15 cellular contexts compared by ENCODE assay signal in the genomic region with DNA sequence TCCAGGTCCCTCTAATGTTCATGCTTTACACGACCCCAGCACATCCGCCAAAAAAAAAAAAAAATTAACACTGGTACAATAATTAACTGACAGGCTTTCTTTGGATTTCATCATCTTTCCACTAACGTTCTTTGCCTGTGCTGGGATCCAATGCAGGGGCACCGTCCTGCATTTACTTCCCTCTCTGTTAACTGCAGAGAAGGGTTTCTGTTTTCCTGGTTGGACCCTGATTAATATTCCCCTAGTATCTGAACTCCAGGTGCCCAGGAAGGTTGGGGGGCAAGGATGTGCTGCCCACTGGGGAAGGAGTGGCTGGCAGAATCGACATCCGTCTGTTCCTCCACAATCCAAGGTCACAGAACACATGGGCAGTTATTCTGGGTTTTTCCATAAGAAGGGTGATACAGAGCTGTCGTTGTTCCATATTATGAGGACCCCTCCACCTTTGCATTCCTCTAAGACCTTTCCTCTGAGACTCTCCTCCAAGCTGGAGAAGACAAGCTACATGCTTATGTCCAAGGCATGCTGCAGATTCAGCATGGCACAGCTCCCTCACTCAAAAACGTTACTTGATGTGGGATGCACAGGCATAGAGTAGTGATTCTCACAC. TPM values are rescaled to one million over a fixed set of nuclear protein-coding genes. Genes with fewer than 3 reads are reported as not detected.
DNase-seq lines count a peak whose midpoint lies in the region; ATAC-seq, FAIRE-seq and TF ChIP-seq lines count a peak whose summit lies in the region.
"Had no signal": no experiment of that assay in that cellular context is flagged by ENCODE, and none has a peak within 500 bp of the region (broad histone marks: within the 10 kb centered on the region; RNA-seq: fewer than 3 reads in every experiment).

No MANE protein-coding gene starts in this region.

- no peak for DNase-seq in activated naive CD4-positive, alpha-beta T cell treated with anti-CD3 and anti-CD28 coated beads for 36 hours
- no peak for DNase-seq in activated naive CD4-positive, alpha-beta T cell (lab: John Stamatoyannopoulos, UW)
- DNase-seq in NOMO-1 treated with DMSO at 0.1 percent for 48 hours (lab: John Stamatoyannopoulos, UW; ENCODE audit: unreplicated experiment) (peak; percentile 58), GM12878 (ENCODE audit: low read depth, low spot score) (no peak), transverse colon (no peak), GM03348 (ENCODE audit: low spot score) (no peak), Right ventricle myocardium inferior (ENCODE audit: missing footprints) (no peak), DMS153 treated with DMSO at 0.1 percent for 48 hours (lab: John Stamatoyannopoulos, UW; ENCODE audit: unreplicated experiment) (no peak)
- DNase-seq: activated effector memory CD4-positive, alpha-beta T cell treated with Interleukin-2 at 50 U/mL for 16 hours; caudate nucleus; GDM1; KG1; left ventricle myocardium inferior had no signal

- CTCF ChIA-PET in activated naive CD4-positive, alpha-beta T cell treated with anti-CD3 and anti-CD28 coated beads for 36 hours (lab: Charles Lee): interaction anchor here (3.9 kb wide), 1 partner anchor 22 kb away, joined by 17 read pairs; no protein-coding TSS in a partner anchor
- CTCF ChIA-PET in GM12878 (lab: Yijun Ruan, JAX): interaction anchor here (1.3 to 6.7 kb wide), 3 partner anchors 15 to 44 kb away, joined by 4 to 68 read pairs (median 4); no protein-coding TSS in a partner anchor

- H4K20me1 ChIP-seq in GM12878 (ENCODE audit: control insufficient read depth, insufficient read depth): no peaks in the 10 kb centered on the region

- POLR2A ChIA-PET in GM12878 (lab: Charles Lee): interaction anchor here (0.7 to 1.2 kb wide), 3 partner anchors 19 to 26 kb away, joined by 3 to 5 read pairs (median 4); no protein-coding TSS in a partner anchor

- peaks cover 20% of the 10 kb centered on the region for H3K27me3 Mint-ChIP-seq in activated naive CD4-positive, alpha-beta T cell treated with anti-CD3 and anti-CD28 coated beads for 36 hours (ENCODE audit: low read depth)

- no peak overlapping the region for H3K4me3 ChIP-seq in GM12878
- H3K4me3 ChIP-seq in transverse colon: no peak overlapping the region
- H3K4me3 ChIP-seq: left ventricle myocardium inferior had no signal

- peaks cover 63% of the 10 kb centered on the region for H3K4me1 Mint-ChIP-seq in activated naive CD4-positive, alpha-beta T cell treated with anti-CD3 and anti-CD28 coated beads for 36 hours (ENCODE audit: low read depth)

- ATAC-seq in GM12878: peak; percentile 8; the same call in 1 of the 3 replicates
- no peak for ATAC-seq in Right ventricle myocardium inferior

- H3K9me3 Mint-ChIP-seq in activated naive CD4-positive, alpha-beta T cell treated with anti-CD3 and anti-CD28 coated beads for 36 hours: no peaks in the 10 kb centered on the region

- H3K27ac Mint-ChIP-seq in activated naive CD4-positive, alpha-beta T cell treated with anti-CD3 and anti-CD28 coated beads for 36 hours: no peak overlapping the region

- BruUV-seq in GM12878 (replicated peaks; lab: Mats Ljungman, UMichigan): no TSS peak

- no peaks in the 10 kb centered on the region for H3K79me2 ChIP-seq in GM12878 (ENCODE audit: control insufficient read depth, insufficient read depth, low read length)

- TF ChIP-seq EP300 in GM12878 (IDR thresholded peaks at IDR 0.05; ENCODE audit: borderline replicate concordance in 1 of 2, control insufficient read depth in 1 of 2, low read depth in 2 of 2, low read length in 2 of 2) (no peak), transverse colon (IDR thresholded peaks at IDR 0.05; ENCODE audit: low read depth) (no peak)

- intact Hi-C loops in activated naive CD4-positive, alpha-beta T cell treated with anti-CD3 and anti-CD28 coated beads for 36 hours (cut with micrococcal nuclease): no loop called here
- intact Hi-C loops in GM12878 (cut with micrococcal nuclease; ENCODE audit: unreplicated experiment): no loop called here
- intact Hi-C loops in transverse colon (cut with DNase I; ENCODE audit: low total_unique reads): no loop called here
- intact Hi-C loops in Right ventricle myocardium inferior (cut with DNase I): no loop called here

- no peaks in the 10 kb centered on the region for H3K36me3 ChIP-seq in GM12878 (ENCODE audit: control insufficient read depth in 2 of 2, insufficient read depth in 2 of 2, low read length in 1 of 2)
- H3K36me3 ChIP-seq in transverse colon: no peaks in the 10 kb centered on the region
- H3K36me3 ChIP-seq: left ventricle myocardium inferior had no signal

- RAD21 ChIA-PET in GM12878 (lab: Charles Lee; ENCODE audit: unreplicated experiment): interaction anchor here (0.9 to 5.0 kb wide), 4 partner anchors 9 to 79 kb away, joined by 3 to 32 read pairs (median 5); no protein-coding TSS in a partner anchor

- H3K27me3 ChIP-seq in GM12878 (replicated peaks in 1 of 2; ENCODE audit: control insufficient read depth in 2 of 2, insufficient read depth in 2 of 2, low read length in 1 of 2) (peaks cover 0 to 7% of the 10 kb centered on the region in 2 experiments; a peak in 1 of 4 replicates), transverse colon (no peaks in the 10 kb centered on the region)

- no peak for TF ChIP-seq POLR2A in GM12878 (IDR thresholded peaks at IDR 0.05; ENCODE audit: low read depth, low read length)
- TF ChIP-seq POLR2A in transverse colon (IDR thresholded peaks at IDR 0.05): no peak

- FAIRE-seq in GM12878 (lab: Jason Lieb, UNC): no peak
- FAIRE-seq: RCC 7860 had no signal

- H3K27ac ChIP-seq in GM12878 (ENCODE audit: control insufficient read depth, insufficient read depth) (no peak overlapping the region), transverse colon (peak overlapping the region in 3 of 4 donors; percentile 27 to 37 (median 31))
- H3K27ac ChIP-seq: left ventricle myocardium inferior had no signal

- in situ Hi-C loops in GM12878 (cut with MboI): no loop called here
- in situ Hi-C loops in transverse colon (cut with MboI; ENCODE audit: low pct_ligation_motif_present in 1 of 4, low pct_unique_long_range_greater_than_20kb in 1 of 4, low sequenced_read_pairs in 3 of 4): no loop called here

- WGBS in GM12878 (ENCODE audit: insufficient coverage, insufficient replicate concordance, low lambda C conversion rate, missing lambda C conversion rate): 5% methylated on average over 8 of the region's 8 CpGs
- WGBS in transverse colon (ENCODE audit: low coverage in 1 of 2), 2 donors: 42 to 49% methylated on average over 4 to 8 of the region's 8 CpGs

- H3K36me3 Mint-ChIP-seq in activated naive CD4-positive, alpha-beta T cell treated with anti-CD3 and anti-CD28 coated beads for 36 hours (ENCODE audit: low read depth): no peaks in the 10 kb centered on the region

- TF ChIP-seq CTCF in GM12878 (IDR thresholded peaks at IDR 0.05 in 2 of 3, conservative IDR thresholded peaks at IDR 0.05 in 1 of 3; ENCODE audit: control insufficient read depth in 2 of 3, extremely low read depth in 1 of 3, insufficient read depth in 1 of 3, low read depth in 3 of 3, low read length in 3 of 3): no peak
- TF ChIP-seq CTCF in transverse colon (IDR thresholded peaks at IDR 0.05): no peak

- H3K9ac ChIP-seq in GM12878 (ENCODE audit: control insufficient read depth, insufficient read depth, low read length): no peak overlapping the region

- H3K4me1 ChIP-seq in GM12878 (ENCODE audit: control insufficient read depth, insufficient read depth, low read length) (peaks cover 3% of the 10 kb centered on the region; the same call in 1 of the 2 replicates), transverse colon (no peaks in the 10 kb centered on the region)
- H3K4me1 ChIP-seq: left ventricle myocardium inferior had no signal

- H2AFZ ChIP-seq in GM12878 (ENCODE audit: control insufficient read depth, low read depth, low read length): no peak overlapping the region

- SMC1A ChIA-PET in GM12878 (lab: Charles Lee; ENCODE audit: uncharacterized antibody, unreplicated experiment): interaction anchor here (0.5 to 2.0 kb wide), 6 partner anchors 18 to 248 kb away, joined by 3 to 9 read pairs (median 5); no protein-coding TSS in a partner anchor

- TF ChIP-seq RAD21 in GM12878 (IDR thresholded peaks at IDR 0.05; ENCODE audit: insufficient read depth, low read depth, low read length): no peak

- no peak overlapping the region for H3K4me2 ChIP-seq in GM12878 (ENCODE audit: control insufficient read depth, insufficient read depth)

- H3K9me3 ChIP-seq in GM12878 (replicated peaks; ENCODE audit: control insufficient read depth, insufficient read depth, low read length): no peaks in the 10 kb centered on the region; the same call in 2 of the 3 replicates
- no peaks in the 10 kb centered on the region for H3K9me3 ChIP-seq in transverse colon
- H3K9me3 ChIP-seq: left ventricle myocardium inferior had no signal

- H3K4me3 Mint-ChIP-seq in activated naive CD4-positive, alpha-beta T cell treated with anti-CD3 and anti-CD28 coated beads for 36 hours: peak overlapping the region; percentile 57

RNA-seq across cellular contexts. Expression of a gene that starts 4.5 kb away (rescaled TPM):
- 1 to 10 TPM; 5.2 to 5.7 TPM for total RNA-seq in activated naive CD4-positive, alpha-beta T cell treated with anti-CD3 and anti-CD28 coated beads for 36 hours
- 55.2 and 74.0 TPM in 2 replicates for total RNA-seq in GM12878 (2013; cell fraction: nucleolus; rRNA removed)
- total RNA-seq in GM12878 (2014; rRNA removed) (36.2 and 41.2 TPM in 2 replicates), GM12878 (2014; rRNA removed; fragmentation: Illumina TruSeq; extraction: Trizol) (39.2 and 41.8 TPM in 2 replicates), GM12878 (2021) (43.1 and 44.4 TPM in 2 replicates), transverse colon (10 to 100 TPM in 2 of 4 donors, 1 to 10 TPM in 2; 1.9 to 18.4 (median 7.3) TPM), Right ventricle myocardium inferior (9.1 TPM)
- not detected for polyA plus RNA-seq in GM12878 (2011; ENCODE audit: low read depth)
- polyA plus RNA-seq in GM12878 (2011; rRNA removed) (13.5 and 15.5 TPM in 2 replicates), GM12878 (2014; fragmentation: Illumina TruSeq; extraction: Trizol) (35.2 and 49.1 TPM in 2 replicates), GM12878 (2014; fragmentation: Nextera tagmentation; extraction: Ambion mirVana) (10 to 100 TPM in 1 of 2 experiments, 1 to 10 TPM in 1; 8.6 to 13.1 TPM), GM12878 (2014; rRNA removed) (58.2 and 62.0 TPM in 2 replicates), GM12878 (2016; fragmentation: Nextera tagmentation; extraction: Ambion mirVana) (10 to 100 TPM; 30.7 to 31.3 TPM)
- polyA plus RNA-seq in GM12878 (2011; cell fraction: cytosol; rRNA removed): 11.1 and 15.1 TPM in 2 replicates
- 32.7 and 35.3 TPM in 2 replicates for polyA plus RNA-seq in GM12878 (2011; cell fraction: nucleus; rRNA removed)
- polyA plus RNA-seq in GM12878 (2012): 0.13 and 0.23 TPM in 2 replicates
- polyA minus RNA-seq in GM12878 (2011; rRNA and poly(A)+ RNA removed): 9.7 and 14.6 TPM in 2 replicates
- 4.9 and 8.4 TPM in 2 replicates for polyA minus RNA-seq in GM12878 (2011; cell fraction: cytosol; rRNA and poly(A)+ RNA removed)
- 10.9 and 19.9 TPM in 2 replicates for polyA minus RNA-seq in GM12878 (2011; cell fraction: nucleus; rRNA and poly(A)+ RNA removed)
- total RNA-seq: epithelial cell of proximal tubule had no signal

RNA-seq across cellular contexts. Expression of a gene that starts 30.2 kb away (rescaled TPM):
- total RNA-seq in activated naive CD4-positive, alpha-beta T cell treated with anti-CD3 and anti-CD28 coated beads for 36 hours: not detected
- total RNA-seq in GM12878 (2013; cell fraction: nucleolus; rRNA removed): 7.6 and 8.3 TPM in 2 replicates
- total RNA-seq in GM12878 (2014; rRNA removed): 17.9 and 19.1 TPM in 2 replicates
- 10.2 and 13.6 TPM in 2 replicates for total RNA-seq in GM12878 (2014; rRNA removed; fragmentation: Illumina TruSeq; extraction: Trizol)
- 12.7 and 17.2 TPM in 2 replicates for total RNA-seq in GM12878 (2021)
- 0.17 TPM for polyA plus RNA-seq in GM12878 (2011; ENCODE audit: low read depth)
- 1.8 and 2.4 TPM in 2 replicates for polyA plus RNA-seq in GM12878 (2011; rRNA removed)
- 2.6 and 4.1 TPM in 2 replicates for polyA plus RNA-seq in GM12878 (2011; cell fraction: cytosol; rRNA removed)
- polyA plus RNA-seq in GM12878 (2011; cell fraction: nucleus; rRNA removed): 0.94 and 2.5 TPM in 2 replicates
- 0.32 and 1.4 TPM in 2 replicates for polyA plus RNA-seq in GM12878 (2012)
- 13.4 and 14.3 TPM in 2 replicates for polyA plus RNA-seq in GM12878 (2014; fragmentation: Illumina TruSeq; extraction: Trizol)
- 10 to 100 TPM in 1 of 2 experiments, 1 to 10 TPM in 1; 9.7 to 12.4 TPM for polyA plus RNA-seq in GM12878 (2014; fragmentation: Nextera tagmentation; extraction: Ambion mirVana)
- polyA plus RNA-seq in GM12878 (2014; rRNA removed): 17.4 and 18.5 TPM in 2 replicates
- polyA plus RNA-seq in GM12878 (2016; fragmentation: Nextera tagmentation; extraction: Ambion mirVana): 1 to 10 TPM; 6.4 to 6.9 TPM
- 1.5 and 5.2 TPM in 2 replicates for polyA minus RNA-seq in GM12878 (2011; rRNA and poly(A)+ RNA removed)
- polyA minus RNA-seq in GM12878 (2011; cell fraction: cytosol; rRNA and poly(A)+ RNA removed): 0.73 TPM in 1 of 2 replicates, not detected in the other
- 1.2 and 1.8 TPM in 2 replicates for polyA minus RNA-seq in GM12878 (2011; cell fraction: nucleus; rRNA and poly(A)+ RNA removed)
- under 1 TPM in 2 of 4 donors, not detected in 2; 0.14 to 0.79 TPM for total RNA-seq in transverse colon
- total RNA-seq in Right ventricle myocardium inferior: not detected
- total RNA-seq: epithelial cell of proximal tubule, left ventricle myocardium inferior had no signal

RNA-seq across cellular contexts. Expression of a gene that starts 46.1 kb away (rescaled TPM):
- not detected for total RNA-seq in activated naive CD4-positive, alpha-beta T cell treated with anti-CD3 and anti-CD28 coated beads for 36 hours
- 0.31 and 0.81 TPM in 2 replicates for total RNA-seq in GM12878 (2013; cell fraction: nucleolus; rRNA removed)
- 0.27 TPM in 1 of 2 replicates, not detected in the other for total RNA-seq in GM12878 (2014; rRNA removed)
- 0.09 TPM in 1 of 2 replicates, not detected in the other for total RNA-seq in GM12878 (2014; rRNA removed; fragmentation: Illumina TruSeq; extraction: Trizol)
- total RNA-seq in GM12878 (2021): 0.32 and 0.36 TPM in 2 replicates
- polyA plus RNA-seq in GM12878 (2011; ENCODE audit: low read depth): 0.16 TPM
- not detected in 2 replicates for polyA plus RNA-seq in GM12878 (2011; rRNA removed)
- 0.08 TPM in 1 of 2 replicates, not detected in the other for polyA plus RNA-seq in GM12878 (2011; cell fraction: cytosol; rRNA removed)
- 0.23 and 0.31 TPM in 2 replicates for polyA plus RNA-seq in GM12878 (2011; cell fraction: nucleus; rRNA removed)
- 0.36 and 0.76 TPM in 2 replicates for polyA plus RNA-seq in GM12878 (2012)
- polyA plus RNA-seq in GM12878 (2014; fragmentation: Illumina TruSeq; extraction: Trizol): 0.01 TPM in 1 of 2 replicates, not detected in the other
- under 1 TPM in 1 of 2 experiments, not detected in 1; 0.05 TPM for polyA plus RNA-seq in GM12878 (2014; fragmentation: Nextera tagmentation; extraction: Ambion mirVana)
- 0.08 TPM in 1 of 2 replicates, not detected in the other for polyA plus RNA-seq in GM12878 (2014; rRNA removed)
- under 1 TPM; 0.16 to 0.26 TPM for polyA plus RNA-seq in GM12878 (2016; fragmentation: Nextera tagmentation; extraction: Ambion mirVana)
- not detected in 2 replicates for polyA minus RNA-seq in GM12878 (2011; rRNA and poly(A)+ RNA removed)
- polyA minus RNA-seq in GM12878 (2011; cell fraction: cytosol; rRNA and poly(A)+ RNA removed): not detected in 2 replicates
- polyA minus RNA-seq in GM12878 (2011; cell fraction: nucleus; rRNA and poly(A)+ RNA removed): not detected in 2 replicates
- 1 to 10 TPM; 1.1 to 7.5 (median 3.0) TPM for total RNA-seq in transverse colon
- total RNA-seq in Right ventricle myocardium inferior: 2.8 TPM

RNA-seq across cellular contexts. Expression of a gene that starts 56.2 kb away (rescaled TPM):
- total RNA-seq in activated naive CD4-positive, alpha-beta T cell treated with anti-CD3 and anti-CD28 coated beads for 36 hours: not detected
- total RNA-seq in GM12878 (2013; cell fraction: nucleolus; rRNA removed): 1.8 TPM in 1 of 2 replicates, not detected in the other
- total RNA-seq in GM12878 (2014; rRNA removed) (0.73 and 0.76 TPM in 2 replicates), GM12878 (2014; rRNA removed; fragmentation: Illumina TruSeq; extraction: Trizol) (0.31 and 0.32 TPM in 2 replicates), GM12878 (2021) (0.41 and 0.51 TPM in 2 replicates), transverse colon (1 to 10 TPM in 2 of 4 donors, not detected in 2; 1.6 TPM), Right ventricle myocardium inferior (1.8 TPM)
- not detected for polyA plus RNA-seq in GM12878 (2011; ENCODE audit: low read depth)
- polyA plus RNA-seq in GM12878 (2011; rRNA removed) (not detected in 2 replicates), GM12878 (2014; fragmentation: Illumina TruSeq; extraction: Trizol) (0.31 TPM in 1 of 2 replicates, not detected in the other), GM12878 (2014; fragmentation: Nextera tagmentation; extraction: Ambion mirVana) (under 1 TPM in 1 of 2 experiments, not detected in 1; 0.05 TPM), GM12878 (2014; rRNA removed) (0.18 and 1.2 TPM in 2 replicates), GM12878 (2016; fragmentation: Nextera tagmentation; extraction: Ambion mirVana) (not detected)
- polyA plus RNA-seq in GM12878 (2011; cell fraction: cytosol; rRNA removed): not detected in 2 replicates
- not detected in 2 replicates for polyA plus RNA-seq in GM12878 (2011; cell fraction: nucleus; rRNA removed)
- not detected in 2 replicates for polyA plus RNA-seq in GM12878 (2012)
- 0.21 TPM in 1 of 2 replicates, not detected in the other for polyA minus RNA-seq in GM12878 (2011; rRNA and poly(A)+ RNA removed)
- not detected in 2 replicates for polyA minus RNA-seq in GM12878 (2011; cell fraction: cytosol; rRNA and poly(A)+ RNA removed)
- not detected in 2 replicates for polyA minus RNA-seq in GM12878 (2011; cell fraction: nucleus; rRNA and poly(A)+ RNA removed)
- total RNA-seq: epithelial cell of proximal tubule had no signal
